ENCODE assay signal across 21 cellular contexts in genomic region chr1:33949570-33949969, GRCh38.
"Had no signal": no experiment of that assay in that cellular context is flagged by ENCODE, and none has a peak within 500 bp of the region (broad histone marks: within the 10 kb centered on the region; RNA-seq: fewer than 3 reads in every experiment).

No MANE protein-coding gene starts in this region.

- H3K4me3 Mint-ChIP-seq: immature natural killer cell; naive thymus-derived CD4-positive, alpha-beta T cell had no signal

- H3K4me2 ChIP-seq: hepatocyte had no signal

- H3K27ac ChIP-seq: coronary artery, dorsolateral prefrontal cortex, esophagus muscularis mucosa, foreskin keratinocyte, gastroesophageal sphincter, hepatocyte, left ventricle myocardium inferior, lower lobe of right lung had no signal

- H3K4me1 Mint-ChIP-seq: immature natural killer cell; naive thymus-derived CD4-positive, alpha-beta T cell had no signal

- H3K36me3 Mint-ChIP-seq: immature natural killer cell; naive thymus-derived CD4-positive, alpha-beta T cell had no signal

- H3K4me3 ChIP-seq: coronary artery, dorsolateral prefrontal cortex, esophagus muscularis mucosa, gastroesophageal sphincter, hepatocyte, left ventricle myocardium inferior, lower lobe of right lung had no signal

- H3K27me3 ChIP-seq: dorsolateral prefrontal cortex, foreskin keratinocyte had no signal

- H3K27ac Mint-ChIP-seq: immature natural killer cell; naive thymus-derived CD4-positive, alpha-beta T cell had no signal

- DNase-seq: dermis blood vessel endothelial cell; dorsolateral prefrontal cortex; effector CD4-positive, alpha-beta T cell; effector memory CD4-positive, alpha-beta T cell; foreskin keratinocyte; head of caudate nucleus; hypothalamus; immature natural killer cell; islet precursor cell; kidney; kidney glomerular epithelial cell; left colon; left ventricle myocardium inferior; lower lobe of right lung; mesenchymal stem cell; midbrain; naive thymus-derived CD4-positive, alpha-beta T cell had no signal

- H3K9me3 ChIP-seq: esophagus muscularis mucosa, gastroesophageal sphincter, left ventricle myocardium inferior, lower lobe of right lung had no signal

- ATAC-seq: foreskin keratinocyte; gastroesophageal sphincter; left colon; lower lobe of right lung; naive thymus-derived CD4-positive, alpha-beta T cell had no signal

- H3K9me3 Mint-ChIP-seq: immature natural killer cell; naive thymus-derived CD4-positive, alpha-beta T cell had no signal

- H3K36me3 ChIP-seq: esophagus muscularis mucosa, gastroesophageal sphincter, left ventricle myocardium inferior, lower lobe of right lung had no signal

- H3K4me1 ChIP-seq: esophagus muscularis mucosa, foreskin keratinocyte, gastroesophageal sphincter, left ventricle myocardium inferior, lower lobe of right lung had no signal

- H2AFZ ChIP-seq: hepatocyte had no signal
